In the genomic region with DNA sequence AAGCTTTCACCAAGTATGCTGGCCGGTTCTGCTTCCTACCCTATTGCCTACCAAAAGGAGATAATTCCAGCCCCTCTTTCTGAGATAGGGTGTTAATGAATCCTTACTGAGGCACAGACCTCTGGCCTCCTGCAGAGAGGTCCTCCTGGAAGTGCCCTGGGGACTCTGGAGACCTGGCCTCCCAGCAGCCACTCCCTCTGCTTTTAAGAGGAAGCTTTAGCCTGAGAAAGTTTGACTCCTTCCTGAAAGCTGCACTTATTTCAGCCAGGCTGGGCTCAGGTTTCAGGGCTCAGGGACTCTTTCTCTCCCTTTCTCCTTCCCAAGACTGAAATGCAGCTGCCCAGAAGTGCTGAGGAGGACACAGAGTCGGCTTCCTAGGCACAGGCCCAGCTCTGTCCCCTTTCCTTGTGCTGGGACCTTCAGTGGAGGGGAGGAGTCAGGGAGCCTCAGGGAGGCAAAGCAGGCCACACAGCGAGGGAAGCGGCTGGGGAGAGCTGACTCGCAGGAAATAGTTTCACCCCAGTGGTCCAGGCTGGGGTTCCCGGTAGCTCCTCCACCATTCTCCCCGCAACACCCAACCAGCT, we compare ENCODE assay signal across 10 cellular contexts.
DNase-seq lines count a peak whose midpoint lies in the region; ATAC-seq and TF ChIP-seq lines count a peak whose summit lies in the region.
"Had no signal": no experiment of that assay in that cellular context is flagged by ENCODE, and none has a peak within 500 bp of the region (broad histone marks: within the 10 kb centered on the region; RNA-seq: fewer than 3 reads in every experiment).

No MANE protein-coding gene starts in this region.

- intact Hi-C loops in esophagus muscularis mucosa (cut with DNase I): no loop called here

- peaks cover 6% of the 10 kb centered on the region for H3K27me3 Mint-ChIP-seq in stimulated activated naive CD8-positive, alpha-beta T cell treated with anti-CD3 and anti-CD28 coated beads, Interleukin-15, amount 100 ng/mL, for 72 hours

- 17% methylated on average over 7 of the region's 7 CpGs for WGBS in esophagus muscularis mucosa

- no peaks in the 10 kb centered on the region for H3K9me3 Mint-ChIP-seq in stimulated activated naive CD8-positive, alpha-beta T cell treated with anti-CD3 and anti-CD28 coated beads, Interleukin-15, amount 100 ng/mL, for 72 hours
- H3K9me3 Mint-ChIP-seq: activated CD4-positive, alpha-beta T cell treated with anti-CD3 and anti-CD28 coated beads, Interleukin-2, amount 10 ng/mL, durations not matched to agents 24 days and 14 days had no signal

- TF ChIP-seq EP300 in esophagus muscularis mucosa (IDR thresholded peaks at IDR 0.05): no peak

- TF ChIP-seq POLR2A in esophagus muscularis mucosa (IDR thresholded peaks at IDR 0.05; ENCODE audit: low read depth): no peak

- H3K4me1 ChIP-seq in esophagus muscularis mucosa: peaks cover 36 to 52% (median 42%) of the 10 kb centered on the region in 4 donors

- H3K9me3 ChIP-seq in esophagus muscularis mucosa: no peaks in the 10 kb centered on the region

- no peak overlapping the region for H3K4me3 Mint-ChIP-seq in stimulated activated naive CD8-positive, alpha-beta T cell treated with anti-CD3 and anti-CD28 coated beads, Interleukin-15, amount 100 ng/mL, for 72 hours
- H3K4me3 Mint-ChIP-seq: activated CD4-positive, alpha-beta T cell treated with anti-CD3 and anti-CD28 coated beads, Interleukin-2, amount 10 ng/mL, durations not matched to agents 24 days and 14 days had no signal

- peak overlapping the region; percentile 38 to 72 (median 52) for H3K27ac ChIP-seq in esophagus muscularis mucosa (replicated peaks in 1 of 4)

- no peak for ATAC-seq in esophagus mucosa
- ATAC-seq in stimulated activated naive CD8-positive, alpha-beta T cell treated with anti-CD3 and anti-CD28 coated beads, Interleukin-15, amount 100 ng/mL, for 72 hours: no peak

- H3K27ac Mint-ChIP-seq in stimulated activated naive CD8-positive, alpha-beta T cell treated with anti-CD3 and anti-CD28 coated beads, Interleukin-15, amount 100 ng/mL, for 72 hours: no peak overlapping the region
- H3K27ac Mint-ChIP-seq: activated CD4-positive, alpha-beta T cell treated with anti-CD3 and anti-CD28 coated beads, Interleukin-2, amount 10 ng/mL, durations not matched to agents 24 days and 14 days had no signal

- H3K4me1 Mint-ChIP-seq in stimulated activated naive CD8-positive, alpha-beta T cell treated with anti-CD3 and anti-CD28 coated beads, Interleukin-15, amount 100 ng/mL, for 72 hours: no peaks in the 10 kb centered on the region
- H3K4me1 Mint-ChIP-seq: activated CD4-positive, alpha-beta T cell treated with anti-CD3 and anti-CD28 coated beads, Interleukin-2, amount 10 ng/mL, durations not matched to agents 24 days and 14 days had no signal

- no peaks in the 10 kb centered on the region for H3K36me3 ChIP-seq in esophagus muscularis mucosa

- DNase-seq in DMS79 (lab: John Stamatoyannopoulos, UW) (peak; percentile 25), NCI-H69 (lab: John Stamatoyannopoulos, UW) (peak; percentile 40), esophagus muscularis mucosa (ENCODE audit: extremely low spot score) (no peak), myocyte (ENCODE audit: low read depth) (peak; percentile 62)
- DNase-seq in activated CD4-positive, alpha-beta T cell treated with anti-CD3 and anti-CD28 coated beads, Interleukin-2, amount 50 U/mL, for 4 hours: no peak
- no peak for DNase-seq in stimulated activated naive CD8-positive, alpha-beta T cell treated with anti-CD3 and anti-CD28 coated beads, Interleukin-15, amount 100 ng/mL, for 72 hours
- no peak for DNase-seq in activated CD4-positive, CD25-positive, alpha-beta regulatory T cell (lab: John Stamatoyannopoulos, UW)
- DNase-seq: activated CD4-positive, alpha-beta T cell treated with anti-CD3 and anti-CD28 coated beads, Interleukin-2, amount 10 ng/mL, durations not matched to agents 24 days and 14 days; NCI-H187 had no signal

- H3K27me3 ChIP-seq in esophagus muscularis mucosa: no peaks in the 10 kb centered on the region

- TF ChIP-seq CTCF in esophagus muscularis mucosa (IDR thresholded peaks at IDR 0.05): no peak

- peak overlapping the region in 1 of 4 donors; percentile 3 for H3K4me3 ChIP-seq in esophagus muscularis mucosa

Comparison
In these comparisons a context has a peak if more than half of its experiments do, and no peak if none do; other contexts are left out.
1. DNase-seq: peak in DMS79 (single experiment), NCI-H69 (single experiment) and myocyte (single experiment); none in esophagus muscularis mucosa (single experiment), activated CD4-positive, alpha-beta T cell treated with anti-CD3 and anti-CD28 coated beads, Interleukin-2, amount 50 U/mL, for 4 hours (0 of 2), stimulated activated naive CD8-positive, alpha-beta T cell treated with anti-CD3 and anti-CD28 coated beads, Interleukin-15, amount 100 ng/mL, for 72 hours (0 of 2) and activated CD4-positive, CD25-positive, alpha-beta regulatory T cell (0 of 4).